1 cellular context compared by ENCODE assay signal in the genomic region with DNA sequence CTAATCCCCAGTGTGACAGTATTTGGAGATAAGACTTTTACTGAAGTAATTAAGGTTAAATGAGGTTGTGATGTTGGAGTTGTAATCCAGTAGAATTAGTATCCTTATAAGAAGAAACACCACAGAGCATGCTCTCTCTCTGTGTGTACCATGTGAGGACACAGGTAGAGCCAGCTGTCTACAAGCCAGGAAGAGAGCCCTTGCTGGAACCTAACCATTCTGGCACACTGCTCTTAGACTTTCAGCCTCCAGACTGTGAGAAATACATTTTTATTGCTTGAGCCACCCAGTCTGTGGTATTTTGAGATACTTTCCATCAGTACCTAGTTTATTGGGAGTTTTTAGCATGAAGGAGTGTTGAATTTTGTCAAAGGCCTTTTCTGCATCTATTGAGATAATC.
TF ChIP-seq lines count a peak whose summit lies in the region.

No MANE protein-coding gene starts in this region.

TF ChIP-seq in HepG2, 621 proteins besides CTCF, POLR2A, EP300 and RAD21 (continued from another document):
- TF ChIP-seq, protein P1, sequence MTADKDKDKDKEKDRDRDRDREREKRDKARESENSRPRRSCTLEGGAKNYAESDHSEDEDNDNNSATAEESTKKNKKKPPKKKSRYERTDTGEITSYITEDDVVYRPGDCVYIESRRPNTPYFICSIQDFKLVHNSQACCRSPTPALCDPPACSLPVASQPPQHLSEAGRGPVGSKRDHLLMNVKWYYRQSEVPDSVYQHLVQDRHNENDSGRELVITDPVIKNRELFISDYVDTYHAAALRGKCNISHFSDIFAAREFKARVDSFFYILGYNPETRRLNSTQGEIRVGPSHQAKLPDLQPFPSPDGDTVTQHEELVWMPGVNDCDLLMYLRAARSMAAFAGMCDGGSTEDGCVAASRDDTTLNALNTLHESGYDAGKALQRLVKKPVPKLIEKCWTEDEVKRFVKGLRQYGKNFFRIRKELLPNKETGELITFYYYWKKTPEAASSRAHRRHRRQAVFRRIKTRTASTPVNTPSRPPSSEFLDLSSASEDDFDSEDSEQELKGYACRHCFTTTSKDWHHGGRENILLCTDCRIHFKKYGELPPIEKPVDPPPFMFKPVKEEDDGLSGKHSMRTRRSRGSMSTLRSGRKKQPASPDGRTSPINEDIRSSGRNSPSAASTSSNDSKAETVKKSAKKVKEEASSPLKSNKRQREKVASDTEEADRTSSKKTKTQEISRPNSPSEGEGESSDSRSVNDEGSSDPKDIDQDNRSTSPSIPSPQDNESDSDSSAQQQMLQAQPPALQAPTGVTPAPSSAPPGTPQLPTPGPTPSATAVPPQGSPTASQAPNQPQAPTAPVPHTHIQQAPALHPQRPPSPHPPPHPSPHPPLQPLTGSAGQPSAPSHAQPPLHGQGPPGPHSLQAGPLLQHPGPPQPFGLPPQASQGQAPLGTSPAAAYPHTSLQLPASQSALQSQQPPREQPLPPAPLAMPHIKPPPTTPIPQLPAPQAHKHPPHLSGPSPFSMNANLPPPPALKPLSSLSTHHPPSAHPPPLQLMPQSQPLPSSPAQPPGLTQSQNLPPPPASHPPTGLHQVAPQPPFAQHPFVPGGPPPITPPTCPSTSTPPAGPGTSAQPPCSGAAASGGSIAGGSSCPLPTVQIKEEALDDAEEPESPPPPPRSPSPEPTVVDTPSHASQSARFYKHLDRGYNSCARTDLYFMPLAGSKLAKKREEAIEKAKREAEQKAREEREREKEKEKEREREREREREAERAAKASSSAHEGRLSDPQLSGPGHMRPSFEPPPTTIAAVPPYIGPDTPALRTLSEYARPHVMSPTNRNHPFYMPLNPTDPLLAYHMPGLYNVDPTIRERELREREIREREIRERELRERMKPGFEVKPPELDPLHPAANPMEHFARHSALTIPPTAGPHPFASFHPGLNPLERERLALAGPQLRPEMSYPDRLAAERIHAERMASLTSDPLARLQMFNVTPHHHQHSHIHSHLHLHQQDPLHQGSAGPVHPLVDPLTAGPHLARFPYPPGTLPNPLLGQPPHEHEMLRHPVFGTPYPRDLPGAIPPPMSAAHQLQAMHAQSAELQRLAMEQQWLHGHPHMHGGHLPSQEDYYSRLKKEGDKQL (CRISPR knock-in tag; IDR thresholded peaks at IDR 0.05; ENCODE audit: low read depth): no peak
- no peak for TF ChIP-seq ZFP82 (CRISPR knock-in tag; IDR thresholded peaks at IDR 0.05; ENCODE audit: borderline replicate concordance)
- no peak for TF ChIP-seq FOXO1 (CRISPR knock-in tag; IDR thresholded peaks at IDR 0.05)
- TF ChIP-seq U2AF1 (optimal IDR thresholded peaks at IDR 0.05; ENCODE audit: low read depth, low read length): no peak
- TF ChIP-seq, protein P2, sequence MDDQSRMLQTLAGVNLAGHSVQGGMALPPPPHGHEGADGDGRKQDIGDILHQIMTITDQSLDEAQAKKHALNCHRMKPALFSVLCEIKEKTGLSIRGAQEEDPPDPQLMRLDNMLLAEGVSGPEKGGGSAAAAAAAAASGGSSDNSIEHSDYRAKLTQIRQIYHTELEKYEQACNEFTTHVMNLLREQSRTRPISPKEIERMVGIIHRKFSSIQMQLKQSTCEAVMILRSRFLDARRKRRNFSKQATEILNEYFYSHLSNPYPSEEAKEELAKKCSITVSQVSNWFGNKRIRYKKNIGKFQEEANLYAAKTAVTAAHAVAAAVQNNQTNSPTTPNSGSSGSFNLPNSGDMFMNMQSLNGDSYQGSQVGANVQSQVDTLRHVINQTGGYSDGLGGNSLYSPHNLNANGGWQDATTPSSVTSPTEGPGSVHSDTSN (CRISPR knock-in tag; IDR thresholded peaks at IDR 0.05; ENCODE audit: borderline replicate concordance): no peak
- TF ChIP-seq, protein P3, sequence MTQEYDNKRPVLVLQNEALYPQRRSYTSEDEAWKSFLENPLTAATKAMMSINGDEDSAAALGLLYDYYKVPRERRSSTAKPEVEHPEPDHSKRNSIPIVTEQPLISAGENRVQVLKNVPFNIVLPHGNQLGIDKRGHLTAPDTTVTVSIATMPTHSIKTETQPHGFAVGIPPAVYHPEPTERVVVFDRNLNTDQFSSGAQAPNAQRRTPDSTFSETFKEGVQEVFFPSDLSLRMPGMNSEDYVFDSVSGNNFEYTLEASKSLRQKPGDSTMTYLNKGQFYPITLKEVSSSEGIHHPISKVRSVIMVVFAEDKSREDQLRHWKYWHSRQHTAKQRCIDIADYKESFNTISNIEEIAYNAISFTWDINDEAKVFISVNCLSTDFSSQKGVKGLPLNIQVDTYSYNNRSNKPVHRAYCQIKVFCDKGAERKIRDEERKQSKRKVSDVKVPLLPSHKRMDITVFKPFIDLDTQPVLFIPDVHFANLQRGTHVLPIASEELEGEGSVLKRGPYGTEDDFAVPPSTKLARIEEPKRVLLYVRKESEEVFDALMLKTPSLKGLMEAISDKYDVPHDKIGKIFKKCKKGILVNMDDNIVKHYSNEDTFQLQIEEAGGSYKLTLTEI (CRISPR knock-in tag; conservative IDR thresholded peaks at IDR 0.05): no peak
- TF ChIP-seq ARNT2 (CRISPR knock-in tag; IDR thresholded peaks at IDR 0.05; ENCODE audit: low read depth): no peak
- TF ChIP-seq, protein P4, sequence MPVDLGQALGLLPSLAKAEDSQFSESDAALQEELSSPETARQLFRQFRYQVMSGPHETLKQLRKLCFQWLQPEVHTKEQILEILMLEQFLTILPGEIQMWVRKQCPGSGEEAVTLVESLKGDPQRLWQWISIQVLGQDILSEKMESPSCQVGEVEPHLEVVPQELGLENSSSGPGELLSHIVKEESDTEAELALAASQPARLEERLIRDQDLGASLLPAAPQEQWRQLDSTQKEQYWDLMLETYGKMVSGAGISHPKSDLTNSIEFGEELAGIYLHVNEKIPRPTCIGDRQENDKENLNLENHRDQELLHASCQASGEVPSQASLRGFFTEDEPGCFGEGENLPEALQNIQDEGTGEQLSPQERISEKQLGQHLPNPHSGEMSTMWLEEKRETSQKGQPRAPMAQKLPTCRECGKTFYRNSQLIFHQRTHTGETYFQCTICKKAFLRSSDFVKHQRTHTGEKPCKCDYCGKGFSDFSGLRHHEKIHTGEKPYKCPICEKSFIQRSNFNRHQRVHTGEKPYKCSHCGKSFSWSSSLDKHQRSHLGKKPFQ (CRISPR knock-in tag; IDR thresholded peaks at IDR 0.05; ENCODE audit: insufficient replicate concordance): no peak
